In genomic region chr1:107477233-107477632, GRCh38 we compare ENCODE assay signal across 14 cellular contexts.
DNase-seq lines count a peak whose midpoint lies in the region; ATAC-seq, FAIRE-seq and TF ChIP-seq lines count a peak whose summit lies in the region.
"Had no signal": no experiment of that assay in that cellular context is flagged by ENCODE, and none has a peak within 500 bp of the region (broad histone marks: within the 10 kb centered on the region; RNA-seq: fewer than 3 reads in every experiment).

No MANE protein-coding gene starts in this region.

- no peaks in the 10 kb centered on the region for H3K27me3 ChIP-seq in WERI-Rb-1 (ENCODE audit: insufficient read depth, low read depth, severe bottlenecking)
- H3K27me3 ChIP-seq: ovary had no signal

- H3K4me3 ChIP-seq in WERI-Rb-1 (ENCODE audit: low read depth, low read length) = no peak overlapping the region
- H3K4me3 ChIP-seq: body of pancreas, ovary, tibial nerve had no signal

- TF ChIP-seq CTCF in HFFc6 (IDR thresholded peaks at IDR 0.05) = peak; percentile 20; the same call in 1 of the 2 replicates
- TF ChIP-seq CTCF in WERI-Rb-1 (IDR thresholded peaks at IDR 0.05; ENCODE audit: low read depth, low read length) = peak; percentile 62
- TF ChIP-seq CTCF in nephron progenitor cell (IDR thresholded peaks at IDR 0.05) = peak; percentile 23
- no peak for TF ChIP-seq CTCF in D721Med (IDR thresholded peaks at IDR 0.05; ENCODE audit: insufficient read depth, missing control alignments)

- no peaks in the 10 kb centered on the region for H3K9me3 ChIP-seq in WERI-Rb-1 (ENCODE audit: severe bottlenecking)
- H3K9me3 ChIP-seq: body of pancreas, ovary, tibial nerve had no signal

- no peaks in the 10 kb centered on the region for H3K36me3 Mint-ChIP-seq in activated CD4-positive, alpha-beta T cell treated with anti-CD3 and anti-CD28 coated beads for 36 hours (ENCODE audit: low read depth)
- no peaks in the 10 kb centered on the region for H3K36me3 Mint-ChIP-seq in HFFc6 (ENCODE audit: low read depth)
- H3K36me3 Mint-ChIP-seq in nephron progenitor cell (ENCODE audit: low read depth) = no peaks in the 10 kb centered on the region

- POLR2A ChIA-PET in activated CD4-positive, alpha-beta T cell treated with anti-CD3 and anti-CD28 coated beads for 36 hours (lab: Charles Lee) = no interaction called here

- H3K9me3 Mint-ChIP-seq in activated CD4-positive, alpha-beta T cell treated with anti-CD3 and anti-CD28 coated beads for 36 hours (ENCODE audit: low read depth) = no peaks in the 10 kb centered on the region
- H3K9me3 Mint-ChIP-seq in HFFc6 = peaks cover 15% of the 10 kb centered on the region
- H3K9me3 Mint-ChIP-seq in nephron progenitor cell = no peaks in the 10 kb centered on the region
- H3K9me3 Mint-ChIP-seq: T-helper 1 cell treated with Interleukin-12 subunit alpha and Interleukin-12 subunit beta and Interleukin-4 antibody, amounts not matched to agents 30 μg/mL and 1 μg/mL, for 36 hours had no signal

- intact Hi-C loops in activated CD4-positive, alpha-beta T cell treated with anti-CD3 and anti-CD28 coated beads for 36 hours (cut with DNase I, micrococcal nuclease) = loop anchor here in 1 of 2 experiments (10.0 kb wide), 1 partner anchor 422 kb away; the partner anchor contains the start of gene PRMT6

- DNase-seq in activated CD4-positive, alpha-beta T cell treated with anti-CD3 and anti-CD28 coated beads for 36 hours = peak; percentile 36
- DNase-seq in activated CD4-positive, alpha-beta T cell treated with anti-CD3 and anti-CD28 coated beads, Interleukin-2, amount 50 U/mL, for 1 hour = no peak
- DNase-seq in HFFc6 = no peak
- peak; percentile 20 for DNase-seq in WERI-Rb-1
- DNase-seq in nephron progenitor cell = no peak
- DNase-seq in SHP77 (lab: John Stamatoyannopoulos, UW) = no peak
- DNase-seq in D721Med (ENCODE audit: insufficient read length, low spot score) = no peak
- DNase-seq: body of pancreas, NCI-H2171 treated with DMSO at 0.1 percent for 48 hours, ovary had no signal

- H3K4me3 Mint-ChIP-seq in activated CD4-positive, alpha-beta T cell treated with anti-CD3 and anti-CD28 coated beads for 36 hours = no peak overlapping the region
- H3K4me3 Mint-ChIP-seq in HFFc6 = no peak overlapping the region
- no peak overlapping the region for H3K4me3 Mint-ChIP-seq in nephron progenitor cell
- H3K4me3 Mint-ChIP-seq: T-helper 1 cell treated with Interleukin-12 subunit alpha and Interleukin-12 subunit beta and Interleukin-4 antibody, amounts not matched to agents 30 μg/mL and 1 μg/mL, for 36 hours had no signal

- H3K27ac ChIP-seq in WERI-Rb-1 = no peak overlapping the region
- H3K27ac ChIP-seq: body of pancreas, ovary, tibial nerve had no signal

- H3K4me1 Mint-ChIP-seq in activated CD4-positive, alpha-beta T cell treated with anti-CD3 and anti-CD28 coated beads for 36 hours = peaks cover 17% of the 10 kb centered on the region
- H3K4me1 Mint-ChIP-seq in HFFc6 (ENCODE audit: low read depth) (no peaks in the 10 kb centered on the region), nephron progenitor cell (peaks cover 13% of the 10 kb centered on the region)

- peaks cover 39% of the 10 kb centered on the region for H3K27me3 Mint-ChIP-seq in activated CD4-positive, alpha-beta T cell treated with anti-CD3 and anti-CD28 coated beads for 36 hours
- peaks cover 3% of the 10 kb centered on the region; the same call in 1 of the 2 replicates for H3K27me3 Mint-ChIP-seq in HFFc6 (ENCODE audit: insufficient read depth)
- H3K27me3 Mint-ChIP-seq in nephron progenitor cell (ENCODE audit: low read depth, poor library complexity) = peaks cover 1% of the 10 kb centered on the region

- CTCF ChIA-PET in activated CD4-positive, alpha-beta T cell treated with anti-CD3 and anti-CD28 coated beads for 36 hours (lab: Charles Lee) = no interaction called here

- FAIRE-seq in D721Med (lab: Jason Lieb, UNC) = no peak

- no peaks in the 10 kb centered on the region for H3K36me3 ChIP-seq in WERI-Rb-1
- H3K36me3 ChIP-seq: ovary, tibial nerve had no signal

- ATAC-seq in activated CD4-positive, alpha-beta T cell treated with anti-CD3 and anti-CD28 coated beads for 36 hours = no peak
- no peak for ATAC-seq in GM21717 (IDR thresholded peaks at IDR 0.05; ENCODE audit: unreplicated experiment)
- ATAC-seq: body of pancreas, esophagus mucosa had no signal

- no peak overlapping the region for H3K27ac Mint-ChIP-seq in activated CD4-positive, alpha-beta T cell treated with anti-CD3 and anti-CD28 coated beads for 36 hours
- H3K27ac Mint-ChIP-seq in HFFc6 (no peak overlapping the region), nephron progenitor cell (no peak overlapping the region)
- H3K27ac Mint-ChIP-seq: T-helper 1 cell treated with Interleukin-12 subunit alpha and Interleukin-12 subunit beta and Interleukin-4 antibody, amounts not matched to agents 30 μg/mL and 1 μg/mL, for 36 hours had no signal

Comparison
In these comparisons a context has a peak if more than half of its experiments do, and no peak if none do; other contexts are left out.
1. DNase-seq: peak in activated CD4-positive, alpha-beta T cell treated with anti-CD3 and anti-CD28 coated beads for 36 hours (single experiment) and WERI-Rb-1 (single experiment); none in activated CD4-positive, alpha-beta T cell treated with anti-CD3 and anti-CD28 coated beads, Interleukin-2, amount 50 U/mL, for 1 hour (single experiment), HFFc6 (single experiment), nephron progenitor cell (single experiment), SHP77 (0 of 2) and D721Med (single experiment).